ENCODE assay signal across 9 cellular contexts in the genomic region with DNA sequence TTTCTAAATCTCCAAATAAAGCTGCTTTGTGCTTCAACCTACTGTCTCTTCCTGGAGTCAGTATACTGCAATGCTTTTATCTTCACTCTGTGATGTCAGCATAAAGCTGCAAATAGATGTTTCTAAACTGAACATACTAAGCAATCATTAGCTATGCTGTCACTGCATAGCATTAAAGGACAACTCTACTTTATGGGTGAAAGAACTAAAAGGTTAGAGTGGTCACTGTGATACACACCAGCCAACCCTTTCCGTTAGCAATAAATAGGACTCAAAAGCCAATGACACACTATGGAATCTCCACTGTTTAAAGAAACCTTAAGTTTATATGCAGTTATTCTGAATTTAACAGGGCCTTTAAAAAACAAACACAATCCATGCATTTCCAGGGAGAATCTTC. TPM values are rescaled to one million over a fixed set of nuclear protein-coding genes. Genes with fewer than 3 reads are reported as not detected.
DNase-seq lines count a peak whose midpoint lies in the region; ATAC-seq, FAIRE-seq and TF ChIP-seq lines count a peak whose summit lies in the region.
"Had no signal": no experiment of that assay in that cellular context is flagged by ENCODE, and none has a peak within 500 bp of the region (broad histone marks: within the 10 kb centered on the region; RNA-seq: fewer than 3 reads in every experiment).

No MANE protein-coding gene starts in this region.

- WGBS in H9 (ENCODE audit: extremely low coverage, insufficient read length, low lambda C conversion rate) = no CpG with 5 or more reads among the region's 1 CpG
- WGBS in K562 (ENCODE audit: insufficient coverage, low coverage, missing lambda C conversion rate) = 40% methylated on average over 1 of the region's 1 CpG

- no peaks in the 10 kb centered on the region for H4K20me1 ChIP-seq in H9 (ENCODE audit: control insufficient read depth, insufficient read depth, insufficient read length)
- no peaks in the 10 kb centered on the region for H4K20me1 ChIP-seq in K562 (replicated peaks; ENCODE audit: control insufficient read depth, insufficient read depth, low read length)

- H3K9me3 Mint-ChIP-seq in H9 = peaks cover 11 to 17% of the 10 kb centered on the region in 2 experiments

- H2AK5ac ChIP-seq in H9 (ENCODE audit: insufficient read length, low read length) = no peak overlapping the region

- no peak overlapping the region for H2BK120ac ChIP-seq in H9 (ENCODE audit: low read depth, low read length, poor library complexity, severe bottlenecking)

- peaks cover 5% of the 10 kb centered on the region; the same call in 1 of the 2 replicates for H3K27me3 Mint-ChIP-seq in H9 (ENCODE audit: low read depth)

- no peak overlapping the region for H3K4ac ChIP-seq in H9 (ENCODE audit: low read depth, low read length)

- peaks cover 28 to 33% (median 29%) of the 10 kb centered on the region in 3 experiments for H3K36me3 Mint-ChIP-seq in H9 (ENCODE audit: insufficient read depth in 1 of 3, low read depth in 3 of 3)

- FAIRE-seq in K562 (lab: Jason Lieb, UNC) = peak; percentile 51

- no peak overlapping the region for H3K56ac ChIP-seq in H9 (ENCODE audit: insufficient read length, low read depth, low read length)

- H3K4me3 Mint-ChIP-seq in H9 = peak overlapping the region; percentile 99

- H3K9me1 ChIP-seq in K562 (ENCODE audit: control insufficient read depth, insufficient read depth, low read length) = no peaks in the 10 kb centered on the region

- intact Hi-C loops in K562 (cut with micrococcal nuclease) = no loop called here

- H3K14ac ChIP-seq in H9 (ENCODE audit: insufficient read depth, low read length) = no peak overlapping the region

- H2AFZ ChIP-seq in H9 (ENCODE audit: low read length) = no peak overlapping the region
- no peak overlapping the region for H2AFZ ChIP-seq in K562 (ENCODE audit: low read depth, low read length)

- H4K8ac ChIP-seq in H9 (replicated peaks; ENCODE audit: insufficient read length, low read depth, low read length) = no peak overlapping the region

- DNase-seq in H9 = no peak
- no peak for DNase-seq in K562 (ENCODE audit: extremely low read depth in 1 of 4, low spot score in 3 of 4)
- DNase-seq in medulla oblongata (ENCODE audit: extremely low spot score) = peak; percentile 25
- DNase-seq in HUDEP-2 (lab: John Stamatoyannopoulos, UW; ENCODE audit: unreplicated experiment in 76 of 76) = no peak
- no peak for DNase-seq in NCI-H2227 (lab: John Stamatoyannopoulos, UW; ENCODE audit: unreplicated experiment)
- DNase-seq: KBM-7 had no signal

- no peak overlapping the region for H3K18ac ChIP-seq in H9 (ENCODE audit: insufficient read length, low read depth, low read length)

- H3K4me3 ChIP-seq in K562 = 0 out of 2 replicates have a peak overlapping the region, but pooled peaks have one; percentile 3

- H3K9ac ChIP-seq in H9 (ENCODE audit: extremely low read depth, insufficient read length, low read length) (no peak overlapping the region), K562 (ENCODE audit: insufficient read depth in 1 of 2, low read depth in 2 of 2, low read length in 2 of 2) (0 out of 4 replicates have a peak overlapping the region, but pooled peaks of 1 of the 2 experiments have one; percentile 88)

- no peak overlapping the region for H2BK12ac ChIP-seq in H9 (ENCODE audit: insufficient read length, low read depth, low read length)

- peaks cover 19 to 22% of the 10 kb centered on the region in 2 experiments for H3K4me1 Mint-ChIP-seq in H9

- BruUV-seq in K562 (replicated peaks; lab: Mats Ljungman, UMichigan) = no TSS peak

- TF ChIP-seq CTCF in 22Rv1 (IDR thresholded peaks at IDR 0.05) = no peak
- no peak for TF ChIP-seq CTCF in H9 (conservative IDR thresholded peaks at IDR 0.05)
- TF ChIP-seq CTCF in K562 (IDR thresholded peaks at IDR 0.05 in 2 of 3, conservative IDR thresholded peaks at IDR 0.05 in 1 of 3; ENCODE audit: insufficient read depth in 2 of 3, low read depth in 1 of 3, low read length in 3 of 3) = no peak

- H3K27ac ChIP-seq in 22Rv1 (peak overlapping the region; percentile 68; the same call in 1 of the 2 replicates), H9 (ENCODE audit: insufficient read length, low read depth, low read length) (no peak overlapping the region), K562 (ENCODE audit: extremely low read depth, low read depth, low read length) (no peak overlapping the region)

- no peak overlapping the region for H2BK5ac ChIP-seq in H9 (ENCODE audit: insufficient read length, low read length)

- H3K36me3 ChIP-seq in K562 (ENCODE audit: control insufficient read depth, insufficient read depth, low read length) = no peaks in the 10 kb centered on the region

- no peak overlapping the region for H3K27ac Mint-ChIP-seq in H9

- H4K5ac ChIP-seq in H9 (ENCODE audit: insufficient read length, low read depth, low read length) = no peak overlapping the region

- TF ChIP-seq EP300 in K562 (IDR thresholded peaks at IDR 0.05; ENCODE audit: low read length) = no peak

- H3K9me3 ChIP-seq in H9 (ENCODE audit: control insufficient read depth, low read depth, low read length) (no peaks in the 10 kb centered on the region), K562 (replicated peaks; ENCODE audit: control insufficient read depth, insufficient read depth, low read depth, low read length) (no peaks in the 10 kb centered on the region; the same call in 1 of the 2 replicates)

- no peak overlapping the region for H4K91ac ChIP-seq in H9 (ENCODE audit: insufficient read length, low read depth, low read length)

- H3K23ac ChIP-seq in H9 (ENCODE audit: insufficient read length, low read depth, low read length) = no peak overlapping the region

- in situ Hi-C loops in K562 (cut with MboI) = no loop called here

- peaks cover 3% of the 10 kb centered on the region for H3K79me1 ChIP-seq in H9 (ENCODE audit: insufficient read depth, low read depth, low read length, poor library complexity, severe bottlenecking)

- no peak overlapping the region for H3T11ph ChIP-seq in H9 (ENCODE audit: low read length)

- no peak for TF ChIP-seq POLR2A in K562 (conservative IDR thresholded peaks at IDR 0.05)

- no peak for ATAC-seq in K562
- no peak for ATAC-seq in GM18873 (IDR thresholded peaks at IDR 0.05; ENCODE audit: low FRiP score, unreplicated experiment)
- ATAC-seq in HG03354 (IDR thresholded peaks at IDR 0.05; ENCODE audit: poor library complexity, severe bottlenecking, unreplicated experiment) = no peak

- H3K23me2 ChIP-seq in H9 (ENCODE audit: insufficient read length, low read depth, low read length, poor library complexity, severe bottlenecking) = no peaks in the 10 kb centered on the region

- H3K4me1 ChIP-seq in H9 (ENCODE audit: insufficient read depth, low read length) (no peaks in the 10 kb centered on the region; the same call in 1 of the 2 replicates), K562 (replicated peaks in 1 of 2; ENCODE audit: control insufficient read depth in 2 of 2, insufficient read depth in 2 of 2, low read length in 2 of 2) (peaks cover 6 to 12% of the 10 kb centered on the region in 2 experiments; a peak in 4 of 5 replicates)

- H3K27me3 ChIP-seq in H9 (ENCODE audit: insufficient read depth, low read length) (no peaks in the 10 kb centered on the region), K562 (ENCODE audit: control insufficient read depth in 2 of 2, insufficient read depth in 2 of 2, low read length in 2 of 2) (no peaks in the 10 kb centered on the region)

- H3K79me2 ChIP-seq in H9 (ENCODE audit: insufficient read depth, low read length) (peaks cover 15% of the 10 kb centered on the region; the same call in 1 of the 2 replicates), K562 (ENCODE audit: control insufficient read depth, insufficient read depth, low read length) (peaks cover 40% of the 10 kb centered on the region)

- no peak overlapping the region for H2BK20ac ChIP-seq in H9 (ENCODE audit: low read depth, low read length, poor library complexity, severe bottlenecking)

- H3K4me2 ChIP-seq in H9 (ENCODE audit: insufficient read depth, insufficient read length, low read length) = peak overlapping the region; percentile 24
- peak overlapping the region; percentile 29 for H3K4me2 ChIP-seq in K562 (ENCODE audit: insufficient read depth, low read length)

- CTCF ChIA-PET in K562 (lab: Yijun Ruan, JAX; ENCODE audit: low intra/inter-chr PET ratio) = no interaction called here

- H2BK15ac ChIP-seq in H9 (ENCODE audit: low read depth, low read length) = no peak overlapping the region

- POLR2A ChIA-PET in K562 (lab: Yijun Ruan, JAX) = interaction anchor here (1.0 kb wide), 1 partner anchor 14 kb away, joined by 3 read pairs; no protein-coding TSS in a partner anchor

- TF ChIP-seq RAD21 in K562 (CRISPR knock-in tag; conservative IDR thresholded peaks at IDR 0.05 in 1 of 2, IDR thresholded peaks at IDR 0.05 in 1 of 2) = no peak

RNA-seq across cellular contexts. Expression of a gene that starts 1.8 kb away (rescaled TPM):
- total RNA-seq in H9 (2021) (16.7 and 17.4 TPM in 2 replicates), K562 (2014; rRNA removed) (2.5 and 7.5 TPM in 2 replicates), K562 (2014; rRNA removed; fragmentation: Illumina TruSeq; extraction: Trizol) (6.2 and 8.3 TPM in 2 replicates), K562 (2015; rRNA removed; fragmentation: Illumina TruSeq; extraction: Trizol) (4.7 and 5.5 TPM in 2 replicates), K562 (2021) (3.3 and 3.8 TPM in 2 replicates)
- 6.9 and 39.4 TPM in 2 replicates for total RNA-seq in K562 (2011; cell fraction: chromatin; rRNA removed; ENCODE audit: low replicate concordance)
- 3.7 and 5.5 TPM in 2 replicates for total RNA-seq in K562 (2011; cell fraction: nucleolus; rRNA removed)
- total RNA-seq in K562 (2011; cell fraction: nucleoplasm; rRNA removed) = 9.8 and 21.8 TPM in 2 replicates
- polyA plus RNA-seq in K562 (2011; rRNA removed) (5.4 and 7.1 TPM in 2 replicates), K562 (2014; fragmentation: Illumina TruSeq; extraction: Trizol) (4.1 and 4.7 TPM in 2 replicates), K562 (2014; fragmentation: Nextera tagmentation; extraction: Ambion mirVana) (1 to 10 TPM; 2.0 to 2.6 TPM), K562 (2014; rRNA removed) (2.5 and 3.6 TPM in 2 replicates)
- polyA plus RNA-seq in K562 (2011; cell fraction: cytosol; rRNA removed) = 0.57 and 2.1 TPM in 2 replicates
- polyA plus RNA-seq in K562 (2011; cell fraction: nucleus; rRNA removed) = 3.4 and 5.4 TPM in 2 replicates
- 2.5 and 4.1 TPM in 2 replicates for polyA plus RNA-seq in K562 (2012)
- 9.6 and 18.2 TPM in 2 replicates for polyA minus RNA-seq in K562 (2011; rRNA and poly(A)+ RNA removed)
- 1.5 and 2.2 TPM in 2 replicates for polyA minus RNA-seq in K562 (2011; cell fraction: cytosol; rRNA and poly(A)+ RNA removed)
- polyA minus RNA-seq in K562 (2011; cell fraction: nucleus; rRNA and poly(A)+ RNA removed) = 6.2 and 17.5 TPM in 2 replicates

RNA-seq across cellular contexts. Expression of a gene that starts 6.9 kb away (rescaled TPM):
- total RNA-seq in H9 (2021) (0.15 TPM in 1 of 2 replicates, not detected in the other), K562 (2014; rRNA removed) (not detected in 2 replicates), K562 (2014; rRNA removed; fragmentation: Illumina TruSeq; extraction: Trizol) (not detected in 2 replicates), K562 (2015; rRNA removed; fragmentation: Illumina TruSeq; extraction: Trizol) (not detected in 2 replicates), K562 (2021) (not detected in 2 replicates)
- not detected in 2 replicates for total RNA-seq in K562 (2011; cell fraction: chromatin; rRNA removed; ENCODE audit: low replicate concordance)
- not detected in 2 replicates for total RNA-seq in K562 (2011; cell fraction: nucleolus; rRNA removed)
- not detected in 2 replicates for total RNA-seq in K562 (2011; cell fraction: nucleoplasm; rRNA removed)
- polyA plus RNA-seq in K562 (2011; rRNA removed) (not detected in 2 replicates), K562 (2014; fragmentation: Illumina TruSeq; extraction: Trizol) (not detected in 2 replicates), K562 (2014; fragmentation: Nextera tagmentation; extraction: Ambion mirVana) (not detected), K562 (2014; rRNA removed) (not detected in 2 replicates)
- not detected in 2 replicates for polyA plus RNA-seq in K562 (2011; cell fraction: cytosol; rRNA removed)
- not detected in 2 replicates for polyA plus RNA-seq in K562 (2011; cell fraction: nucleus; rRNA removed)
- not detected in 2 replicates for polyA plus RNA-seq in K562 (2012)
- not detected in 2 replicates for polyA minus RNA-seq in K562 (2011; rRNA and poly(A)+ RNA removed)
- not detected in 2 replicates for polyA minus RNA-seq in K562 (2011; cell fraction: cytosol; rRNA and poly(A)+ RNA removed)
- polyA minus RNA-seq in K562 (2011; cell fraction: nucleus; rRNA and poly(A)+ RNA removed) = not detected in 2 replicates
